ENCODE assay signal across 10 cellular contexts in the genomic region with DNA sequence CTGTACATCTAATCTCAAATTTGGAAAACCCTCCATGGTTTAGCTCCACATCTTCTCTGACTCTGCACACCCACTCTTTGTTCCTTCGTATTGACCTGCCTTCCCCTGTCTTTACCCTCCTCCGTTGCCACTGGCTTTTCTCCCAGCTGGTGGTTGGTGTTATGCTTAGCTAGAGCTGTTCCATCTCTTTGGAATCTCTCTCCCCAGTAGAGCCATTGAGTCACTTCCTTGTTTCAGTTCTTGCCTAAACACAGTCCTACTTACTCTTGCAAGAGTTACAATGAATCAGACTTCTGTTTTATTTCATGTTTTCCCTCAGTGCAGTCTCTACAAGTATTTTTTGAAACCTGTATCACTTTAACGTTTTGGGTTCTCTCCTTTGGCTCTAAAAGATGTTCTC.
DNase-seq lines count a peak whose midpoint lies in the region; ATAC-seq and TF ChIP-seq lines count a peak whose summit lies in the region.
"Had no signal": no experiment of that assay in that cellular context is flagged by ENCODE, and none has a peak within 500 bp of the region (broad histone marks: within the 10 kb centered on the region; RNA-seq: fewer than 3 reads in every experiment).

No MANE protein-coding gene starts in this region.

- H3K27me3 ChIP-seq in thoracic aorta (replicated peaks; ENCODE audit: insufficient read depth): no peaks in the 10 kb centered on the region

- H3K4me1 ChIP-seq in thoracic aorta (ENCODE audit: control insufficient read depth in 1 of 2, low read depth in 2 of 2): peaks cover 63 to 95% of the 10 kb centered on the region in 2 donors

- ATAC-seq in thoracic aorta (ENCODE audit: insufficient number of reproducible peaks, low FRiP score, low read depth): peak; percentile 59
- no peak for ATAC-seq in HG03025 (IDR thresholded peaks at IDR 0.05; ENCODE audit: low FRiP score, unreplicated experiment)
- no peak for ATAC-seq in GM19467 (IDR thresholded peaks at IDR 0.05; ENCODE audit: unreplicated experiment)
- no peak for ATAC-seq in HG03280 (IDR thresholded peaks at IDR 0.05; ENCODE audit: unreplicated experiment)

- no peaks in the 10 kb centered on the region for H3K9me3 ChIP-seq in thoracic aorta

- peak; percentile 97 for DNase-seq in HT1080 (ENCODE audit: low read depth)
- DNase-seq in astrocyte of the hippocampus (ENCODE audit: low read depth, low spot score): peak; percentile 91
- peak; percentile 39 for DNase-seq in iPS-NIHi11 (ENCODE audit: low spot score)
- peak; percentile 80 for DNase-seq in thoracic aorta (ENCODE audit: low spot score)
- DNase-seq in NCI-H510A (lab: John Stamatoyannopoulos, UW): no peak
- DNase-seq: nephron progenitor cell had no signal

- peak overlapping the region; percentile 91 to 93 for H3K27ac ChIP-seq in thoracic aorta
- H3K27ac ChIP-seq: HL-60 had no signal

- no peak for TF ChIP-seq CTCF in thoracic aorta (IDR thresholded peaks at IDR 0.05)

- H3K4me3 ChIP-seq in thoracic aorta: peak overlapping the region; percentile 19

- no peaks in the 10 kb centered on the region for H3K36me3 ChIP-seq in thoracic aorta
